In the genomic region with DNA sequence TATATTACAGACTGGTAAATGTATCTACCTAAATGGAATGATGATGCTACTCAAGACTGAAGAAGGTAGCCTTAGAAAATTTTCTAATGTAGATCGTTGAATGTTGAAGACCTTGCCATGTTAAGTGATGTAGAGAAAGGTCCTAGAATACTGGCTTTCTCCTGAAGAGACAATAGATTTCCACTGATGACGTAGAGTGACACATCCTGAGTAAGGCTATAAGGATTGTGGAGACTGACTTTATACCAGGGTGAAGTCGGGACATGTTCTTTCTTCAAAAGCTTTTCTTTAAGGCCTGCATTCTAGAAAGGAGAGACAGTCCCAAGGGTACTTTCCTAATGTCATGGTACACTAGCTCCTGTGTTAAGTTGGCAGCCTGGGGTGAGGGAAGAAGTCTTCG, we compare ENCODE assay signal across 9 cellular contexts. TPM values are rescaled to one million over a fixed set of nuclear protein-coding genes. Genes with fewer than 3 reads are reported as not detected.
"Had no signal": no experiment of that assay in that cellular context is flagged by ENCODE, and none has a peak within 500 bp of the region (broad histone marks: within the 10 kb centered on the region; RNA-seq: fewer than 3 reads in every experiment).

No MANE protein-coding gene starts in this region.

- H3K4me1 ChIP-seq: HAP-1 had no signal

- H3K4me3 ChIP-seq: GM23248, HAP-1, K562 had no signal

- H3K9me3 ChIP-seq: HAP-1 had no signal

- H3K27ac ChIP-seq: GM23248, HL-60 had no signal

- ATAC-seq: HCT116, K562 had no signal

- FAIRE-seq: K562 had no signal

- H3K9ac ChIP-seq: GM23248 had no signal

- DNase-seq: GM23248, GOT3, H7, HFFc6, IMR-90 had no signal

- H3K36me3 ChIP-seq: HAP-1 had no signal

- H2AFZ ChIP-seq: GM23248 had no signal

RNA-seq across cellular contexts. Expression of a gene that starts 58.6 kb away (rescaled TPM):
- total RNA-seq: GM23248, H7, HFFc6, IMR-90, K562 had no signal
- polyA plus RNA-seq: GM23248, IMR-90, K562 had no signal
